In genomic region chr16:20763461-20764232, GRCh38 we compare ENCODE assay signal across 8 cellular contexts. TPM values are rescaled to one million over a fixed set of nuclear protein-coding genes. Genes with fewer than 3 reads are reported as not detected.
DNase-seq lines count a peak whose midpoint lies in the region; ATAC-seq and TF ChIP-seq lines count a peak whose summit lies in the region.

Gene ACSM3, plus strand, starts transcription at chr16:20764014. Its CDS starts 6,021 bp downstream, at chr16:20770035.

- ATAC-seq in GM18498 (IDR thresholded peaks at IDR 0.05; ENCODE audit: unreplicated experiment): peak; percentile 96
- peak; percentile 97 for ATAC-seq in HG02610 (IDR thresholded peaks at IDR 0.05; ENCODE audit: unreplicated experiment)
- ATAC-seq in activated CD8-positive, alpha-beta T cell treated with anti-CD3 and anti-CD28 coated beads, Interleukin-2, amount 10 ng/mL, durations not matched to agents 7 days and 5 days: peak; percentile 100

- H3K4me3 ChIP-seq in mucosa of rectum (ENCODE audit: low read length in 2 of 2): peak within 1 kb of the TSS; percentile 70

- TF ChIP-seq CTCF in endothelial cell (IDR thresholded peaks at IDR 0.05; ENCODE audit: unreplicated experiment): no peak

- H3K4me3 Mint-ChIP-seq in activated CD8-positive, alpha-beta T cell treated with anti-CD3 and anti-CD28 coated beads, Interleukin-2, amount 10 ng/mL, durations not matched to agents 7 days and 5 days: peak within 1 kb of the TSS; percentile 80
- no peak within 1 kb of the TSS for H3K4me3 Mint-ChIP-seq in endothelial cell (ENCODE audit: unreplicated experiment)

- peak within 1 kb of the TSS; percentile 76 to 83 for H3K27ac ChIP-seq in mucosa of rectum (ENCODE audit: low read depth in 2 of 2, low read length in 2 of 2)

- no peaks in the 10 kb centered on the region for H3K9me3 ChIP-seq in mucosa of rectum (ENCODE audit: control insufficient read depth in 2 of 2, low read length in 2 of 2)

- peaks cover 14% of the 10 kb centered on the region for H3K36me3 Mint-ChIP-seq in activated CD8-positive, alpha-beta T cell treated with anti-CD3 and anti-CD28 coated beads, Interleukin-2, amount 10 ng/mL, durations not matched to agents 7 days and 5 days (ENCODE audit: low read depth)
- no peaks in the 10 kb centered on the region for H3K36me3 Mint-ChIP-seq in endothelial cell (ENCODE audit: low read depth, unreplicated experiment)

- POLR2A ChIA-PET in activated CD8-positive, alpha-beta T cell treated with anti-CD3 and anti-CD28 coated beads, Interleukin-2, amount 10 ng/mL, durations not matched to agents 7 days and 5 days (lab: Charles Lee): interaction anchor here (2.5 to 3.0 kb wide), 2 partner anchors 23 to 43 kb away, joined by 11 to 19 read pairs; partner anchors contain the start of genes ERI2, REXO5 and THUMPD1

- H3K27ac Mint-ChIP-seq in activated CD8-positive, alpha-beta T cell treated with anti-CD3 and anti-CD28 coated beads, Interleukin-2, amount 10 ng/mL, durations not matched to agents 7 days and 5 days: peak within 1 kb of the TSS; percentile 88
- no peak within 1 kb of the TSS for H3K27ac Mint-ChIP-seq in endothelial cell (ENCODE audit: unreplicated experiment)

- H3K4me1 ChIP-seq in mucosa of rectum (ENCODE audit: control insufficient read depth in 2 of 2, insufficient read depth in 2 of 2, low read length in 2 of 2): peaks cover 9 to 14% of the 10 kb centered on the region in 2 donors

- peaks cover 23% of the 10 kb centered on the region for H3K4me1 Mint-ChIP-seq in activated CD8-positive, alpha-beta T cell treated with anti-CD3 and anti-CD28 coated beads, Interleukin-2, amount 10 ng/mL, durations not matched to agents 7 days and 5 days (ENCODE audit: low read depth)
- H3K4me1 Mint-ChIP-seq in endothelial cell (ENCODE audit: unreplicated experiment): peaks cover 5% of the 10 kb centered on the region

- H3K27me3 Mint-ChIP-seq in activated CD8-positive, alpha-beta T cell treated with anti-CD3 and anti-CD28 coated beads, Interleukin-2, amount 10 ng/mL, durations not matched to agents 7 days and 5 days (ENCODE audit: low read depth): no peaks in the 10 kb centered on the region
- H3K27me3 Mint-ChIP-seq in endothelial cell (ENCODE audit: unreplicated experiment): no peaks in the 10 kb centered on the region

- peak within 1 kb of the TSS; percentile 67 to 68 for H3K9ac ChIP-seq in mucosa of rectum (ENCODE audit: low read depth in 1 of 2, low read length in 2 of 2)

- H3K9me3 Mint-ChIP-seq in activated CD8-positive, alpha-beta T cell treated with anti-CD3 and anti-CD28 coated beads, Interleukin-2, amount 10 ng/mL, durations not matched to agents 7 days and 5 days (ENCODE audit: insufficient read depth): no peaks in the 10 kb centered on the region
- no peaks in the 10 kb centered on the region for H3K9me3 Mint-ChIP-seq in endothelial cell (ENCODE audit: unreplicated experiment)

- DNase-seq in MV-4-11 (lab: John Stamatoyannopoulos, UW) (peak; percentile 95), endothelial cell (ENCODE audit: low spot score) (no peak), putamen (ENCODE audit: low spot score) (no peak)
- peak; percentile 82 for DNase-seq in activated CD8-positive, alpha-beta T cell treated with anti-CD3 and anti-CD28 coated beads, Interleukin-2, amount 10 ng/mL, durations not matched to agents 7 days and 5 days
- DNase-seq in stimulated activated naive CD4-positive, alpha-beta T cell treated with Interleukin-2 at 50 U/mL for 16 hours (lab: John Stamatoyannopoulos, UW): peak; percentile 48

- no peaks in the 10 kb centered on the region for H3K36me3 ChIP-seq in mucosa of rectum (ENCODE audit: control insufficient read depth in 2 of 2, insufficient read depth in 2 of 2, low read length in 2 of 2)

- CTCF ChIA-PET in activated CD8-positive, alpha-beta T cell treated with anti-CD3 and anti-CD28 coated beads, Interleukin-2, amount 10 ng/mL, durations not matched to agents 7 days and 5 days (lab: Charles Lee): interaction anchor here (2.8 to 4.4 kb wide), 2 partner anchors 12 to 23 kb away, joined by 10 to 35 read pairs; no protein-coding TSS in a partner anchor

- no peaks in the 10 kb centered on the region for H3K27me3 ChIP-seq in mucosa of rectum (ENCODE audit: control insufficient read depth in 2 of 2, insufficient read depth in 2 of 2, low read length in 2 of 2)

RNA-seq across cellular contexts. Expression of gene ACSM3, which starts in this region (rescaled TPM):
- 1 to 10 TPM; 5.1 TPM for total RNA-seq in activated CD8-positive, alpha-beta T cell treated with anti-CD3 and anti-CD28 coated beads, Interleukin-2, amount 10 ng/mL, durations not matched to agents 7 days and 5 days
- total RNA-seq in endothelial cell (ENCODE audit: unreplicated experiment): 10.3 TPM

Comparison
In these comparisons a context has a peak if more than half of its experiments do, and no peak if none do; other contexts are left out.
1. DNase-seq: peak in MV-4-11 (single experiment), activated CD8-positive, alpha-beta T cell treated with anti-CD3 and anti-CD28 coated beads, Interleukin-2, amount 10 ng/mL, durations not matched to agents 7 days and 5 days (single experiment) and stimulated activated naive CD4-positive, alpha-beta T cell treated with Interleukin-2 at 50 U/mL for 16 hours (single experiment); none in endothelial cell (single experiment) and putamen (single experiment).
2. Peak in every context shown above with its lines, with median percentiles within 50 percentile points of each other: ATAC-seq.